12 cellular contexts compared by ENCODE assay signal in the genomic region with DNA sequence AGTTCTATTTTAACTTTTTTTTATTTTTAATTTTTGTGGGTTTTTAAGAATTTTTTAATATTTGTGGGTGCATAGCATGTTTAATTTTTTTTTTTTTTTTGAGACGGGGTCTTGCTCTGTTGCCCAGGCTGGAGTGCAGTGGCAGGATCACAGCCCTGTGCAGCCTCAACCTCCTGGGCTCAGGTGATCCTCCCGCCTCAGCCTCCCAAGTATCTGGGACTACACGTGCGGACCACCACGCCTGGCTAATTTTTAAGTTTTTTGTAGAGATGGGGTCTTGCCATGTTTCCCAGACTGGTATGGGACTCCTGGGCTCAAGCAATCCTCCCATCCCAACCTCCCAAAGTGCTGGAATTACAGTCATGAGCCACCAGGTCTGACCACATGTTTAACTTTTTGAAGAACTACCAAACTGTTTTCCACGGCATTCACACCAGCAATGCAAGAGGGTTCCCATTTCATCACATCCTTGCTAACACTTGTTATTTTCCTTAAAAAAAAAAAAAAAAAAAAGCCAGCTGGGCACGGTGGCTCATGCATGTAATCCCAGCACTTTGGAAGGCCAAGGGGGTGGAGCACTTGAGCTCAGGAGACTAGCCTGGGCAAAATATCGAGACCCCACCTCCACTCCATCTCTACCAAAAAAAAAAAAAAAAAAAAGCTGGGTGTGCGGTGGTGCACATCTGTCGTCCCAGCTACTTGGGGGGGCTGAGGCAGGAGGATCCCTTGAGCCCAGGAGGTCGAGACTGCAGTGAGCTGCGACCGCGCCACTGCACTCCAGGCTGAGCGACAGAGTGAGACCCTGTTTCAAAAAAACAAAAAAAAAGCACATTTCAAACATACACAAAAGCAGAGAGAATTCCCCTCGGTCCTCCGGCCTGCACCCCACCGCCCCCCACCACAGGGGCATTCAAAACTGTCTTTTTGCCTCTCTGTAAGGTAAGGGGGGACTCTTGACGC. TPM values are rescaled to one million over a fixed set of nuclear protein-coding genes. Genes with fewer than 3 reads are reported as not detected.
DNase-seq lines count a peak whose midpoint lies in the region; ATAC-seq and TF ChIP-seq lines count a peak whose summit lies in the region.
"Had no signal": no experiment of that assay in that cellular context is flagged by ENCODE, and none has a peak within 500 bp of the region (broad histone marks: within the 10 kb centered on the region; RNA-seq: fewer than 3 reads in every experiment).

No MANE protein-coding gene starts in this region.

- no peak for DNase-seq in GM23338 (ENCODE audit: low spot score)
- DNase-seq in cardiac fibroblast (ENCODE audit: low read depth in 2 of 2) = peak; percentile 38 to 44
- DNase-seq in iris pigment epithelial cell (ENCODE audit: low read depth) = peak; percentile 39
- DNase-seq in spleen = peak; percentile 47
- DNase-seq in upper lobe of right lung = no peak
- no peak for DNase-seq in T-cell
- no peak for DNase-seq in NCI-H2029 (lab: John Stamatoyannopoulos, UW)
- DNase-seq: activated CD4-positive, alpha-beta T cell treated with anti-CD3 and anti-CD28 coated beads for 48 hours; NCI-H146 had no signal

- peak overlapping the region; percentile 66; the same call in 1 of the 2 replicates for H3K27ac ChIP-seq in GM23338 (ENCODE audit: low read depth)
- peak overlapping the region in 2 of 8 donors; percentile 2 to 52 for H3K27ac ChIP-seq in spleen
- H3K27ac ChIP-seq in upper lobe of right lung = no peak overlapping the region

- ATAC-seq in GM23338 = no peak
- ATAC-seq in SK-N-SH treated with all-trans-retinoic acid at 6 μM for 48 hours = no peak
- no peak for ATAC-seq in upper lobe of right lung
- ATAC-seq in T-cell (replicated peaks in 1 of 4) = no peak

- H3K27me3 Mint-ChIP-seq in GM23338 (ENCODE audit: insufficient read depth, low read depth, poor library complexity) = peaks cover 8% of the 10 kb centered on the region
- no peaks in the 10 kb centered on the region for H3K27me3 Mint-ChIP-seq in T-cell
- H3K27me3 Mint-ChIP-seq: activated naive CD8-positive, alpha-beta T cell treated with anti-CD3 and anti-CD28 coated beads, Interleukin-2, amount 10 ng/mL, durations not matched to agents 7 days and 5 days had no signal

- no peak for TF ChIP-seq POLR2A in spleen (IDR thresholded peaks at IDR 0.05)

- no peaks in the 10 kb centered on the region for H3K9me2 ChIP-seq in GM23338 (ENCODE audit: insufficient read depth)

- peaks cover 4% of the 10 kb centered on the region; the same call in 1 of the 2 replicates for H3F3A ChIP-seq in GM23338 (replicated peaks; ENCODE audit: low read depth)

- H3K9me3 Mint-ChIP-seq in GM23338 = no peaks in the 10 kb centered on the region; the same call in 2 of the 3 replicates
- no peaks in the 10 kb centered on the region for H3K9me3 Mint-ChIP-seq in T-cell
- H3K9me3 Mint-ChIP-seq: activated naive CD8-positive, alpha-beta T cell treated with anti-CD3 and anti-CD28 coated beads, Interleukin-2, amount 10 ng/mL, durations not matched to agents 7 days and 5 days had no signal

- CTCF ChIA-PET in T-cell (lab: Charles Lee) = interaction anchor here (0.6 to 0.9 kb wide), 6 partner anchors 12 to 1055 kb away, joined by 3 to 5 read pairs (median 4); no protein-coding TSS in a partner anchor

- H3K4me2 ChIP-seq in GM23338 = peak overlapping the region; percentile 94

- peaks cover 28% of the 10 kb centered on the region for H3K4me1 Mint-ChIP-seq in GM23338
- peaks cover 8 to 16% (median 16%) of the 10 kb centered on the region in 3 donors for H3K4me1 Mint-ChIP-seq in T-cell

- intact Hi-C loops in spleen (cut with DNase I; ENCODE audit: low total_unique reads) = no loop called here
- intact Hi-C loops in upper lobe of right lung (cut with DNase I) = no loop called here

- WGBS in spleen, 5 donors = 77 to 87% (median 84%) methylated on average over 18 to 19 of the region's 19 CpGs

- H3K27ac Mint-ChIP-seq in GM23338 (peak overlapping the region; percentile 45; the same call in 1 of the 2 replicates), T-cell (no peak overlapping the region)
- H3K27ac Mint-ChIP-seq: activated naive CD8-positive, alpha-beta T cell treated with anti-CD3 and anti-CD28 coated beads, Interleukin-2, amount 10 ng/mL, durations not matched to agents 7 days and 5 days had no signal

- no peaks in the 10 kb centered on the region for H3K27me3 ChIP-seq in GM23338 (ENCODE audit: insufficient read depth)
- no peaks in the 10 kb centered on the region for H3K27me3 ChIP-seq in spleen (replicated peaks in 1 of 7)
- no peaks in the 10 kb centered on the region for H3K27me3 ChIP-seq in upper lobe of right lung
- H3K27me3 ChIP-seq: heart left ventricle had no signal

- POLR2A ChIA-PET in T-cell (lab: Charles Lee) = interaction anchor here in 1 of 2 donors (0.5 to 0.6 kb wide), 2 partner anchors 155 to 1490 kb away, joined by 4 to 8 read pairs; no protein-coding TSS in a partner anchor

- H4K20me1 ChIP-seq in GM23338 (replicated peaks; ENCODE audit: insufficient read depth) = no peaks in the 10 kb centered on the region

- TF ChIP-seq CTCF in GM23338 (conservative IDR thresholded peaks at IDR 0.05; ENCODE audit: low read depth in 2 of 2) (no peak), cardiac fibroblast (IDR thresholded peaks at IDR 0.05; ENCODE audit: low read depth, low read length) (no peak), spleen (IDR thresholded peaks at IDR 0.05 in 8 of 11, conservative IDR thresholded peaks at IDR 0.05 in 3 of 11) (no peak), upper lobe of right lung (IDR thresholded peaks at IDR 0.05) (no peak)

- H3K4me3 ChIP-seq in GM23338 (peak overlapping the region; percentile 66), cardiac fibroblast (replicated peaks in 1 of 2; ENCODE audit: low read depth in 2 of 2, low read length in 2 of 2) (no peak overlapping the region), spleen (no peak overlapping the region), upper lobe of right lung (no peak overlapping the region)

- peak overlapping the region; percentile 68 for H3K4me3 Mint-ChIP-seq in GM23338
- H3K4me3 Mint-ChIP-seq in T-cell = no peak overlapping the region
- H3K4me3 Mint-ChIP-seq: activated naive CD8-positive, alpha-beta T cell treated with anti-CD3 and anti-CD28 coated beads, Interleukin-2, amount 10 ng/mL, durations not matched to agents 7 days and 5 days had no signal

- H3K4me1 ChIP-seq in GM23338 (ENCODE audit: insufficient read depth) = peaks cover 14% of the 10 kb centered on the region
- peaks cover 2 to 78% (median 27%) of the 10 kb centered on the region in 6 donors for H3K4me1 ChIP-seq in spleen
- H3K4me1 ChIP-seq in upper lobe of right lung = peaks cover 30% of the 10 kb centered on the region

- H3K36me3 Mint-ChIP-seq in GM23338 (ENCODE audit: low read depth) (no peaks in the 10 kb centered on the region), T-cell (no peaks in the 10 kb centered on the region)

- peak overlapping the region; percentile 91; the same call in 1 of the 2 replicates for H2AFZ ChIP-seq in GM23338

- H3K36me3 ChIP-seq in GM23338 (ENCODE audit: insufficient read depth) (no peaks in the 10 kb centered on the region), spleen (peaks cover 0 to 28% (median 3%) of the 10 kb centered on the region in 6 donors), upper lobe of right lung (no peaks in the 10 kb centered on the region)

- no peaks in the 10 kb centered on the region for H3K79me2 ChIP-seq in GM23338 (replicated peaks; ENCODE audit: insufficient read depth)

- H3K9me3 ChIP-seq in spleen (no peaks in the 10 kb centered on the region), upper lobe of right lung (no peaks in the 10 kb centered on the region)
- H3K9me3 ChIP-seq: heart left ventricle had no signal

TF ChIP-seq in GM23338, 12 proteins besides CTCF, POLR2A, EP300 and RAD21:
- TF ChIP-seq EZH2 (IDR thresholded peaks at IDR 0.05; ENCODE audit: low read depth, unreplicated experiment) (no peak), CREB1 (CRISPR knock-in tag; IDR thresholded peaks at IDR 0.05; ENCODE audit: low read depth) (no peak), STAT1 (IDR thresholded peaks at IDR 0.05; ENCODE audit: unreplicated experiment) (no peak), JUNB (IDR thresholded peaks at IDR 0.05; ENCODE audit: unreplicated experiment) (no peak), ZNF331 (CRISPR knock-in tag; IDR thresholded peaks at IDR 0.05; ENCODE audit: low read depth) (no peak), EZH2phosphoT487 (IDR thresholded peaks at IDR 0.05; ENCODE audit: unreplicated experiment) (no peak)

TF ChIP-seq in SK-N-SH treated with all-trans-retinoic acid at 6 μM for 48 hours, 23 proteins besides CTCF, POLR2A, EP300 and RAD21 (continues in another document):
- TF ChIP-seq ISL1 (CRISPR knock-in tag; IDR thresholded peaks at IDR 0.05) = no peak
- no peak for TF ChIP-seq BACH2 (CRISPR knock-in tag; IDR thresholded peaks at IDR 0.05; ENCODE audit: borderline replicate concordance)
- no peak for TF ChIP-seq PPARA (CRISPR knock-in tag; IDR thresholded peaks at IDR 0.05; ENCODE audit: borderline replicate concordance)

RNA-seq across cellular contexts. Expression of a gene that starts 16.7 kb away (rescaled TPM):
- total RNA-seq in GM23338 (2014; rRNA removed; shearing (Covaris generic)) = 11.2 and 14.1 TPM in 2 replicates
- polyA plus RNA-seq in GM23338 (2016; fragmentation: Nextera tagmentation; extraction: Ambion mirVana) (9.2 and 12.4 TPM in 2 replicates), spleen (10 to 100 TPM; 23.3 to 45.9 (median 45.0) TPM)
- total RNA-seq in spleen (10 to 100 TPM; 21.6 to 44.8 (median 34.9) TPM), upper lobe of right lung (40.7 TPM), T-cell (10 to 100 TPM; 26.5 to 47.4 (median 28.7) TPM)

RNA-seq across cellular contexts. Expression of a gene that starts 16.8 kb away (rescaled TPM):
- total RNA-seq in GM23338 (2014; rRNA removed; shearing (Covaris generic)) = 29.8 and 35.1 TPM in 2 replicates
- 29.6 and 32.6 TPM in 2 replicates for polyA plus RNA-seq in GM23338 (2016; fragmentation: Nextera tagmentation; extraction: Ambion mirVana)
- total RNA-seq in spleen = 100 to 1,000 TPM in 5 of 7 donors, 10 to 100 TPM in 2; 86.4 to 216 (median 116) TPM
- polyA plus RNA-seq in spleen = 10 to 100 TPM; 63.5 to 98.0 (median 86.1) TPM
- 175 TPM for total RNA-seq in upper lobe of right lung
- 10 to 100 TPM; 30.6 to 53.1 (median 50.5) TPM for total RNA-seq in T-cell

RNA-seq across cellular contexts. Expression of a gene that starts 58.3 kb away (rescaled TPM):
- total RNA-seq in GM23338 (2014; rRNA removed; shearing (Covaris generic)) = 87.3 and 122 TPM in 2 replicates
- polyA plus RNA-seq in GM23338 (2016; fragmentation: Nextera tagmentation; extraction: Ambion mirVana) = 15.3 and 15.6 TPM in 2 replicates
- total RNA-seq in spleen = 10 to 100 TPM; 18.1 to 96.7 (median 29.5) TPM
- polyA plus RNA-seq in spleen = 10 to 100 TPM in 2 of 3 donors, 1 to 10 TPM in 1; 9.4 to 42.5 (median 10.4) TPM
- total RNA-seq in upper lobe of right lung = 25.4 TPM
- total RNA-seq in T-cell = 1 to 10 TPM; 2.5 to 8.6 (median 6.4) TPM

Comparison
In these comparisons a context has a peak if more than half of its experiments do, and no peak if none do; other contexts are left out.
1. DNase-seq: peak in cardiac fibroblast (2 of 2), iris pigment epithelial cell (single experiment) and spleen (single experiment); none in GM23338 (single experiment), upper lobe of right lung (single experiment), T-cell (0 of 34) and NCI-H2029 (single experiment).